ENCODE assay signal across 16 cellular contexts in genomic region chr13:75411924-75412537, GRCh38.
DNase-seq lines count a peak whose midpoint lies in the region; ATAC-seq, FAIRE-seq and TF ChIP-seq lines count a peak whose summit lies in the region.
"Had no signal": no experiment of that assay in that cellular context is flagged by ENCODE, and none has a peak within 500 bp of the region (broad histone marks: within the 10 kb centered on the region; RNA-seq: fewer than 3 reads in every experiment).

No MANE protein-coding gene starts in this region.

- no peak overlapping the region for H3K4me3 Mint-ChIP-seq in CD4-positive, alpha-beta T cell
- H3K4me3 Mint-ChIP-seq in activated T-helper 1 cell treated with anti-CD3 and anti-CD28 coated beads, Interleukin-12 subunit alpha, Interleukin-12 subunit beta, Interleukin-2, Interleukin-4 antibody, amounts not matched to agents 30 ng/mL and 10 ng/mL and 1 ng/mL, durations not matched to agents 14 hours and 24 hours and 36 hours = no peak overlapping the region
- H3K4me3 Mint-ChIP-seq: CD14-positive monocyte; CD8-positive, alpha-beta memory T cell; H9 had no signal

- TF ChIP-seq EP300 in HepG2 (IDR thresholded peaks at IDR 0.05; ENCODE audit: low read depth in 2 of 2, low read length in 2 of 2) = peak; percentile 81 to 90
- TF ChIP-seq EP300 in HepG2 (CRISPR knock-in tag; IDR thresholded peaks at IDR 0.05; ENCODE audit: borderline replicate concordance) = peak; percentile 76; the same call in 1 of the 2 replicates

- H3K27me3 ChIP-seq in DOHH2 (ENCODE audit: control insufficient read depth, low read length) = no peaks in the 10 kb centered on the region
- H3K27me3 ChIP-seq in HepG2 (ENCODE audit: control insufficient read depth in 1 of 2, insufficient read depth in 2 of 2, low read length in 2 of 2) = no peaks in the 10 kb centered on the region
- no peaks in the 10 kb centered on the region for H3K27me3 ChIP-seq in psoas muscle (ENCODE audit: insufficient read depth in 3 of 3, low read length in 2 of 3)
- H3K27me3 ChIP-seq in CD4-positive, alpha-beta T cell (ENCODE audit: control insufficient read depth, insufficient read depth, low read length) = no peaks in the 10 kb centered on the region

- CTCF ChIA-PET in HEK293 (lab: Yijun Ruan, JAX) = interaction anchor here (0.6 kb wide), 1 partner anchor 67 kb away, joined by 4 read pairs; no protein-coding TSS in a partner anchor
- CTCF ChIA-PET in HepG2 (lab: Yijun Ruan, JAX; ENCODE audit: low intra/inter-chr PET ratio, low total read pairs) = no interaction called here
- CTCF ChIA-PET in CD4-positive, alpha-beta T cell (lab: Charles Lee) = interaction anchor here (0.7 kb wide), 1 partner anchor 10 kb away, joined by 3 read pairs; no protein-coding TSS in a partner anchor

- ATAC-seq in HepG2 = peak; percentile 91
- no peak for ATAC-seq in psoas muscle
- ATAC-seq in esophagus mucosa = no peak
- ATAC-seq in CD4-positive, alpha-beta T cell (ENCODE audit: poor library complexity) = no peak

- H3F3A ChIP-seq in DOHH2 (ENCODE audit: control insufficient read depth, insufficient read depth) = peaks cover 59% of the 10 kb centered on the region

- H3K36me3 ChIP-seq in DOHH2 (ENCODE audit: control insufficient read depth, low read length) (peaks cover 28% of the 10 kb centered on the region), HEK293 (ENCODE audit: control insufficient read depth in 2 of 2, insufficient read depth in 1 of 2, low read length in 2 of 2) (no peaks in the 10 kb centered on the region), HepG2 (replicated peaks in 1 of 2; ENCODE audit: control insufficient read depth in 1 of 2, insufficient read depth in 2 of 2, low read length in 2 of 2) (peaks cover 0 to 7% of the 10 kb centered on the region in 2 experiments; a peak in 1 of 5 replicates), psoas muscle (ENCODE audit: insufficient read depth in 1 of 2, low read depth in 1 of 2) (no peaks in the 10 kb centered on the region)

- H3K27ac ChIP-seq in DOHH2 (ENCODE audit: low read depth, low read length) (peak overlapping the region; percentile 97), HEK293 (ENCODE audit: extremely low read depth, low read depth, low read length) (no peak overlapping the region), HepG2 (ENCODE audit: extremely low read length, insufficient read depth, low read length) (peak overlapping the region; percentile 77), psoas muscle (peak overlapping the region; percentile 83)
- H3K27ac ChIP-seq in CD4-positive, alpha-beta T cell (ENCODE audit: low read depth, low read length) = no peak overlapping the region
- H3K27ac ChIP-seq: HL-60 had no signal

- H3K9me3 Mint-ChIP-seq in CD4-positive, alpha-beta T cell = no peaks in the 10 kb centered on the region
- H3K9me3 Mint-ChIP-seq in activated T-helper 1 cell treated with anti-CD3 and anti-CD28 coated beads, Interleukin-12 subunit alpha, Interleukin-12 subunit beta, Interleukin-2, Interleukin-4 antibody, amounts not matched to agents 30 ng/mL and 10 ng/mL and 1 ng/mL, durations not matched to agents 14 hours and 24 hours and 36 hours = no peaks in the 10 kb centered on the region
- H3K9me3 Mint-ChIP-seq: CD8-positive, alpha-beta memory T cell; H9 had no signal

- H3K4me3 ChIP-seq in DOHH2 (ENCODE audit: low read length) (peak overlapping the region; percentile 57), HEK293 (ENCODE audit: low read depth, low read length) (no peak overlapping the region), HepG2 (replicated peaks in 1 of 3; ENCODE audit: insufficient read depth in 1 of 3, low read depth in 2 of 3, low read length in 3 of 3) (peak overlapping the region in 1 of 3 experiments; percentile 25; a peak in 1 of 6 replicates), psoas muscle (no peak overlapping the region)

- H3K9ac ChIP-seq in HepG2 (ENCODE audit: insufficient read depth, low read depth, low read length) = no peak overlapping the region; the same call in 1 of the 2 replicates

- TF ChIP-seq POLR2A in HepG2 (IDR thresholded peaks at IDR 0.05; ENCODE audit: insufficient read depth in 1 of 2, low read depth in 2 of 2, low read length in 2 of 2) = no peak

- peak; percentile 90 for DNase-seq in HepG2 (ENCODE audit: low spot score)
- no peak for DNase-seq in psoas muscle
- no peak for DNase-seq in CD4-positive, alpha-beta T cell
- no peak for DNase-seq in activated T-helper 1 cell treated with anti-CD3 and anti-CD28 coated beads, Interleukin-12 subunit alpha, Interleukin-12 subunit beta, Interleukin-2, Interleukin-4 antibody, amounts not matched to agents 30 ng/mL and 10 ng/mL and 1 ng/mL, durations not matched to agents 14 hours and 24 hours and 36 hours (ENCODE audit: low spot score)
- DNase-seq: Caco-2; CD8-positive, alpha-beta memory T cell; DND-41; GF-D8; GOT3; H9 had no signal

- H3K36me3 Mint-ChIP-seq in CD4-positive, alpha-beta T cell (ENCODE audit: low read depth) = no peaks in the 10 kb centered on the region
- no peaks in the 10 kb centered on the region for H3K36me3 Mint-ChIP-seq in activated T-helper 1 cell treated with anti-CD3 and anti-CD28 coated beads, Interleukin-12 subunit alpha, Interleukin-12 subunit beta, Interleukin-2, Interleukin-4 antibody, amounts not matched to agents 30 ng/mL and 10 ng/mL and 1 ng/mL, durations not matched to agents 14 hours and 24 hours and 36 hours (ENCODE audit: low read depth)
- H3K36me3 Mint-ChIP-seq: CD8-positive, alpha-beta memory T cell had no signal

- in situ Hi-C loops in HepG2 (cut with HindIII; ENCODE audit: extremely low pct_ligation_motif_present, low pct_unique_long_range_greater_than_20kb) = no loop called here

- H3K27me3 Mint-ChIP-seq in CD4-positive, alpha-beta T cell = peaks cover 5% of the 10 kb centered on the region
- no peaks in the 10 kb centered on the region for H3K27me3 Mint-ChIP-seq in activated T-helper 1 cell treated with anti-CD3 and anti-CD28 coated beads, Interleukin-12 subunit alpha, Interleukin-12 subunit beta, Interleukin-2, Interleukin-4 antibody, amounts not matched to agents 30 ng/mL and 10 ng/mL and 1 ng/mL, durations not matched to agents 14 hours and 24 hours and 36 hours (ENCODE audit: insufficient read depth)

- peaks cover 93% of the 10 kb centered on the region for H3K79me2 ChIP-seq in DOHH2 (ENCODE audit: control insufficient read depth, low read length)
- peaks cover 90% of the 10 kb centered on the region for H3K79me2 ChIP-seq in HepG2 (ENCODE audit: insufficient read depth, low read length)

- H3K9me3 ChIP-seq in DOHH2 (ENCODE audit: control insufficient read depth, insufficient read depth, low read length) (no peaks in the 10 kb centered on the region), HEK293 (ENCODE audit: control insufficient read depth, insufficient read depth, low read depth, low read length) (no peaks in the 10 kb centered on the region), HepG2 (ENCODE audit: low read length) (no peaks in the 10 kb centered on the region), psoas muscle (no peaks in the 10 kb centered on the region)
- H3K9me3 ChIP-seq in CD4-positive, alpha-beta T cell (ENCODE audit: control insufficient read depth, low read length) = no peaks in the 10 kb centered on the region
- H3K9me3 ChIP-seq: Caco-2 had no signal

- no peak for TF ChIP-seq RAD21 in HepG2 (CRISPR knock-in tag; IDR thresholded peaks at IDR 0.05)

- no TSS peak for BruUV-seq in HepG2 (replicated peaks; lab: Mats Ljungman, UMichigan)

- 8% methylated on average over 4 of the region's 4 CpGs for WGBS in HepG2 (ENCODE audit: low lambda C conversion rate)
- 75 to 83% (median 80%) methylated on average over 4 of the region's 4 CpGs for WGBS in psoas muscle, 3 donors

- no peak overlapping the region for H2AFZ ChIP-seq in HepG2 (ENCODE audit: low read length)

- intact Hi-C loops in HepG2 (cut with micrococcal nuclease; ENCODE audit: unreplicated experiment) = no loop called here
- intact Hi-C loops in psoas muscle (cut with DNase I) = loop anchor here in 1 of 2 donors (5.0 kb wide), 2 partner anchors 35 to 40 kb away; no protein-coding TSS in a partner anchor
- intact Hi-C loops in CD4-positive, alpha-beta T cell (cut with DNase I, micrococcal nuclease) = no loop called here
- intact Hi-C loops in activated T-helper 1 cell treated with anti-CD3 and anti-CD28 coated beads, Interleukin-12 subunit alpha, Interleukin-12 subunit beta, Interleukin-2, Interleukin-4 antibody, amounts not matched to agents 30 ng/mL and 10 ng/mL and 1 ng/mL, durations not matched to agents 14 hours and 24 hours and 36 hours (cut with micrococcal nuclease) = no loop called here

- no peaks in the 10 kb centered on the region for H3K9me2 ChIP-seq in DOHH2 (replicated peaks; ENCODE audit: control insufficient read depth, low read length)

- H3K4me1 ChIP-seq in DOHH2 (ENCODE audit: control insufficient read depth, low read length) (peaks cover 81% of the 10 kb centered on the region), HEK293 (ENCODE audit: control insufficient read depth, insufficient read depth, low read length) (no peaks in the 10 kb centered on the region), HepG2 (ENCODE audit: insufficient read depth, low read length) (peaks cover 68% of the 10 kb centered on the region), psoas muscle (peaks cover 40% of the 10 kb centered on the region)

- FAIRE-seq in HepG2 (lab: Jason Lieb, UNC) = peak; percentile 85
- FAIRE-seq: GM19239 had no signal

- POLR2A ChIA-PET in HEK293 (lab: Yijun Ruan, JAX) (no interaction called here), HepG2 (lab: Yijun Ruan, JAX) (interaction anchor here (0.8 to 1.7 kb wide), 5 partner anchors 10 to 74 kb away, joined by 3 to 10 read pairs (median 5); partner anchors contain the start of gene TBC1D4)
- POLR2A ChIA-PET in CD4-positive, alpha-beta T cell (lab: Charles Lee) = no interaction called here

- TF ChIP-seq CTCF in DOHH2 (IDR thresholded peaks at IDR 0.05; ENCODE audit: low read depth, low read length, poor library complexity, severe bottlenecking) (no peak), HEK293 (tag by site-specific recombination; IDR thresholded peaks at IDR 0.05) (no peak), HepG2 (CRISPR knock-in tag; IDR thresholded peaks at IDR 0.05) (no peak), psoas muscle (IDR thresholded peaks at IDR 0.05) (no peak)
- TF ChIP-seq CTCF in CD4-positive, alpha-beta T cell (IDR thresholded peaks at IDR 0.05) = no peak

- H3K4me2 ChIP-seq in DOHH2 (ENCODE audit: low read length) (peak overlapping the region; percentile 86), HepG2 (ENCODE audit: low read depth, low read length) (peak overlapping the region; percentile 73)

- H3K27ac Mint-ChIP-seq in CD4-positive, alpha-beta T cell = no peak overlapping the region
- H3K27ac Mint-ChIP-seq in activated T-helper 1 cell treated with anti-CD3 and anti-CD28 coated beads, Interleukin-12 subunit alpha, Interleukin-12 subunit beta, Interleukin-2, Interleukin-4 antibody, amounts not matched to agents 30 ng/mL and 10 ng/mL and 1 ng/mL, durations not matched to agents 14 hours and 24 hours and 36 hours = no peak overlapping the region
- H3K27ac Mint-ChIP-seq: CD14-positive monocyte; CD8-positive, alpha-beta memory T cell; H9 had no signal

- H3K4me1 Mint-ChIP-seq in CD4-positive, alpha-beta T cell (ENCODE audit: low read depth) = no peaks in the 10 kb centered on the region
- H3K4me1 Mint-ChIP-seq in activated T-helper 1 cell treated with anti-CD3 and anti-CD28 coated beads, Interleukin-12 subunit alpha, Interleukin-12 subunit beta, Interleukin-2, Interleukin-4 antibody, amounts not matched to agents 30 ng/mL and 10 ng/mL and 1 ng/mL, durations not matched to agents 14 hours and 24 hours and 36 hours (ENCODE audit: low read depth) = peaks cover 7% of the 10 kb centered on the region
- H3K4me1 Mint-ChIP-seq: CD8-positive, alpha-beta memory T cell had no signal

- no peaks in the 10 kb centered on the region for H4K20me1 ChIP-seq in DOHH2 (ENCODE audit: control insufficient read depth, insufficient read depth, low read depth, low read length)
- peaks cover 12% of the 10 kb centered on the region for H4K20me1 ChIP-seq in HepG2 (ENCODE audit: insufficient read depth, low read length)

Comparison
In these comparisons a context has a peak if more than half of its experiments do, and no peak if none do; other contexts are left out.
1. H3K27ac ChIP-seq: peak in DOHH2 (single experiment), HepG2 (single experiment) and psoas muscle (single experiment); none in HEK293 (single experiment) and CD4-positive, alpha-beta T cell (single experiment).